Comparison of ENCODE assay signal across 14 cellular contexts in genomic region chr16:81939164-81940067, GRCh38.
DNase-seq lines count a peak whose midpoint lies in the region; ATAC-seq, FAIRE-seq and TF ChIP-seq lines count a peak whose summit lies in the region.
"Had no signal": no experiment of that assay in that cellular context is flagged by ENCODE, and none has a peak within 500 bp of the region (broad histone marks: within the 10 kb centered on the region; RNA-seq: fewer than 3 reads in every experiment).

No MANE protein-coding gene starts in this region.

- H3K4me1 ChIP-seq in HCT116 (ENCODE audit: control insufficient read depth in 1 of 2, insufficient read depth in 2 of 2, low read length in 2 of 2), result peaks cover 8 to 11% of the 10 kb centered on the region in 2 experiments; a peak in 3 of 4 replicates
- peaks cover 11% of the 10 kb centered on the region for H3K4me1 ChIP-seq in RWPE2 (ENCODE audit: insufficient read depth, poor library complexity, severe bottlenecking)

- ATAC-seq in HCT116, result peak; percentile 39
- ATAC-seq in RWPE2 (ENCODE audit: low read depth), result no peak
- no peak for ATAC-seq in GM21786 (IDR thresholded peaks at IDR 0.05; ENCODE audit: unreplicated experiment)
- ATAC-seq in GM21390 (IDR thresholded peaks at IDR 0.05; ENCODE audit: unreplicated experiment), result no peak

- no peak for TF ChIP-seq RAD21 in HCT116 (IDR thresholded peaks at IDR 0.05; ENCODE audit: low read depth)

- H3K36me3 ChIP-seq in HCT116 (ENCODE audit: control insufficient read depth in 1 of 2, insufficient read depth in 2 of 2, low read length in 2 of 2) (no peaks in the 10 kb centered on the region), RWPE2 (ENCODE audit: low read depth) (no peaks in the 10 kb centered on the region)

- no peak for FAIRE-seq in RCC 7860 (lab: Jason Lieb, UNC)
- FAIRE-seq: TTC549 had no signal

- RAD21 ChIA-PET in HCT116 (lab: Charles Lee; ENCODE audit: low non-redundant PET in 1 of 2, low total read pairs in 2 of 2, uncharacterized antibody in 2 of 2, unreplicated experiment in 2 of 2), result interaction anchor here in 1 of 2 experiments (1.4 kb wide), 1 partner anchor 58 kb away, joined by 4 read pairs; no protein-coding TSS in a partner anchor

- H3K27me3 ChIP-seq in HCT116 (ENCODE audit: insufficient read depth, low read length), result no peaks in the 10 kb centered on the region
- no peaks in the 10 kb centered on the region for H3K27me3 ChIP-seq in RWPE2 (ENCODE audit: insufficient read depth, poor library complexity, severe bottlenecking)
- H3K27me3 ChIP-seq: neutrophil had no signal

- POLR2A ChIA-PET in HCT116 (lab: Charles Lee), result no interaction called here

- no TSS peak for BruUV-seq in HCT116 (replicated peaks; lab: Mats Ljungman, UMichigan)

- no peak overlapping the region for H3K4me2 ChIP-seq in HCT116 (ENCODE audit: low read length)
- H3K4me2 ChIP-seq: smooth muscle cell had no signal

- DNase-seq in COR-L47 (lab: John Stamatoyannopoulos, UW) (peak; percentile 6), HCT116 (ENCODE audit: low read depth, low spot score) (no peak), RWPE2 (ENCODE audit: low spot score) (no peak), iPS-NIHi11 (ENCODE audit: low spot score) (peak; percentile 58), epidermal melanocyte (ENCODE audit: insufficient read length, low spot score) (no peak), RCC 7860 (ENCODE audit: low spot score) (no peak)
- DNase-seq: foreskin fibroblast, NCI-H2029 had no signal

- TF ChIP-seq POLR2A in HCT116 (IDR thresholded peaks at IDR 0.05; ENCODE audit: borderline replicate concordance, extremely low read depth, insufficient read depth, insufficient read length), result no peak

- H4K20me1 ChIP-seq in HCT116 (ENCODE audit: insufficient read depth), result no peaks in the 10 kb centered on the region

- H3K9me2 ChIP-seq in HCT116 (ENCODE audit: insufficient read depth), result no peaks in the 10 kb centered on the region

- no peak overlapping the region for H3K27ac ChIP-seq in HCT116 (ENCODE audit: low read depth, low read length)
- no peak overlapping the region for H3K27ac ChIP-seq in RWPE2 (ENCODE audit: poor library complexity, severe bottlenecking)
- H3K27ac ChIP-seq: neutrophil, RWPE1 had no signal

- H2AFZ ChIP-seq in HCT116 (ENCODE audit: low read depth, low read length, poor library complexity, severe bottlenecking), result no peak overlapping the region

- CTCF ChIA-PET in HCT116 (lab: Charles Lee), result interaction anchor here (1.1 to 6.7 kb wide), 5 partner anchors 9 to 404 kb away, joined by 3 to 35 read pairs (median 6); no protein-coding TSS in a partner anchor

- H3K79me2 ChIP-seq in HCT116 (ENCODE audit: insufficient read depth, low read length), result no peaks in the 10 kb centered on the region

- H3K9me3 ChIP-seq in HCT116 (ENCODE audit: control insufficient read depth in 1 of 2, insufficient read depth in 1 of 2, low read depth in 1 of 2, low read length in 2 of 2) (no peaks in the 10 kb centered on the region), RWPE2 (ENCODE audit: severe bottlenecking) (no peaks in the 10 kb centered on the region)
- H3K9me3 ChIP-seq: neutrophil had no signal

- no peak overlapping the region for H3K9ac ChIP-seq in HCT116 (ENCODE audit: low read length)

- no peak overlapping the region for H3K4me3 ChIP-seq in HCT116 (replicated peaks in 1 of 2; ENCODE audit: low read depth in 1 of 2, low read length in 2 of 2)
- H3K4me3 ChIP-seq in RWPE2 (ENCODE audit: severe bottlenecking), result no peak overlapping the region
- H3K4me3 ChIP-seq: smooth muscle cell had no signal

- TF ChIP-seq CTCF in HCT116 (IDR thresholded peaks at IDR 0.05 in 2 of 3, conservative IDR thresholded peaks at IDR 0.05 in 1 of 3; ENCODE audit: borderline replicate concordance in 1 of 3, insufficient read depth in 1 of 3, low read depth in 2 of 3, low read length in 2 of 3) (peak in 1 of 3 experiments; percentile 26; a peak in 1 of 6 replicates), RWPE2 (IDR thresholded peaks at IDR 0.05; ENCODE audit: poor library complexity, severe bottlenecking) (peak; percentile 9)

- intact Hi-C loops in HCT116 (cut with micrococcal nuclease), result loop anchor here (1.0 kb wide), 2 partner anchors 123 to 291 kb away; no protein-coding TSS in a partner anchor

TF ChIP-seq in HCT116, 20 proteins besides CTCF, POLR2A, EP300 and RAD21:
- TF ChIP-seq TCF7L2 (IDR thresholded peaks at IDR 0.05; ENCODE audit: borderline replicate concordance, extremely low read depth, insufficient read depth, insufficient read length) (peak; percentile 78), EZH2 (IDR thresholded peaks at IDR 0.05) (no peak)

Comparison
In these comparisons a context has a peak if more than half of its experiments do, and no peak if none do; other contexts are left out.
1. DNase-seq: peak in COR-L47 (single experiment) and iPS-NIHi11 (single experiment); none in HCT116 (single experiment), RWPE2 (single experiment), epidermal melanocyte (single experiment) and RCC 7860 (single experiment).